Comparison of ENCODE assay signal across 1 cellular context in genomic region chr12:24901975-24902461, GRCh38.
A peak's percentile ranks its signal among the peaks of the same experiment; 100 is the strongest.
TF ChIP-seq lines count a peak whose summit lies in the region.

No MANE protein-coding gene starts in this region.

TF ChIP-seq in GM12878, 131 proteins besides CTCF, POLR2A, EP300 and RAD21:
- TF ChIP-seq HDAC6 (IDR thresholded peaks at IDR 0.05; ENCODE audit: unreplicated experiment) (no peak), IKZF1 (conservative IDR thresholded peaks at IDR 0.05) (no peak), PKNOX1 (IDR thresholded peaks at IDR 0.05) (peak; percentile 46), NR2C2 (IDR thresholded peaks at IDR 0.05; ENCODE audit: borderline replicate concordance, control insufficient read depth, insufficient read length, low read depth) (no peak), SP1 (IDR thresholded peaks at IDR 0.05; ENCODE audit: low read depth, low read length) (no peak), TCF7 (IDR thresholded peaks at IDR 0.05; ENCODE audit: borderline replicate concordance) (no peak), RBBP5 (conservative IDR thresholded peaks at IDR 0.05) (no peak), SUZ12 (IDR thresholded peaks at IDR 0.05; ENCODE audit: unreplicated experiment) (no peak), YBX1 (IDR thresholded peaks at IDR 0.05) (no peak), WRNIP1 (IDR thresholded peaks at IDR 0.05; ENCODE audit: borderline replicate concordance, low read depth, low read length) (no peak), PBX3 (IDR thresholded peaks at IDR 0.05; ENCODE audit: insufficient replicate concordance, low read depth, low read length) (peak; percentile 43)
- TF ChIP-seq, protein P1, sequence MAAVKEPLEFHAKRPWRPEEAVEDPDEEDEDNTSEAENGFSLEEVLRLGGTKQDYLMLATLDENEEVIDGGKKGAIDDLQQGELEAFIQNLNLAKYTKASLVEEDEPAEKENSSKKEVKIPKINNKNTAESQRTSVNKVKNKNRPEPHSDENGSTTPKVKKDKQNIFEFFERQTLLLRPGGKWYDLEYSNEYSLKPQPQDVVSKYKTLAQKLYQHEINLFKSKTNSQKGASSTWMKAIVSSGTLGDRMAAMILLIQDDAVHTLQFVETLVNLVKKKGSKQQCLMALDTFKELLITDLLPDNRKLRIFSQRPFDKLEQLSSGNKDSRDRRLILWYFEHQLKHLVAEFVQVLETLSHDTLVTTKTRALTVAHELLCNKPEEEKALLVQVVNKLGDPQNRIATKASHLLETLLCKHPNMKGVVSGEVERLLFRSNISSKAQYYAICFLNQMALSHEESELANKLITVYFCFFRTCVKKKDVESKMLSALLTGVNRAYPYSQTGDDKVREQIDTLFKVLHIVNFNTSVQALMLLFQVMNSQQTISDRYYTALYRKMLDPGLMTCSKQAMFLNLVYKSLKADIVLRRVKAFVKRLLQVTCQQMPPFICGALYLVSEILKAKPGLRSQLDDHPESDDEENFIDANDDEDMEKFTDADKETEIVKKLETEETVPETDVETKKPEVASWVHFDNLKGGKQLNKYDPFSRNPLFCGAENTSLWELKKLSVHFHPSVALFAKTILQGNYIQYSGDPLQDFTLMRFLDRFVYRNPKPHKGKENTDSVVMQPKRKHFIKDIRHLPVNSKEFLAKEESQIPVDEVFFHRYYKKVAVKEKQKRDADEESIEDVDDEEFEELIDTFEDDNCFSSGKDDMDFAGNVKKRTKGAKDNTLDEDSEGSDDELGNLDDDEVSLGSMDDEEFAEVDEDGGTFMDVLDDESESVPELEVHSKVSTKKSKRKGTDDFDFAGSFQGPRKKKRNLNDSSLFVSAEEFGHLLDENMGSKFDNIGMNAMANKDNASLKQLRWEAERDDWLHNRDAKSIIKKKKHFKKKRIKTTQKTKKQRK (IDR thresholded peaks at IDR 0.05; ENCODE audit: low read depth, low read length): no peak
- TF ChIP-seq, protein P2, sequence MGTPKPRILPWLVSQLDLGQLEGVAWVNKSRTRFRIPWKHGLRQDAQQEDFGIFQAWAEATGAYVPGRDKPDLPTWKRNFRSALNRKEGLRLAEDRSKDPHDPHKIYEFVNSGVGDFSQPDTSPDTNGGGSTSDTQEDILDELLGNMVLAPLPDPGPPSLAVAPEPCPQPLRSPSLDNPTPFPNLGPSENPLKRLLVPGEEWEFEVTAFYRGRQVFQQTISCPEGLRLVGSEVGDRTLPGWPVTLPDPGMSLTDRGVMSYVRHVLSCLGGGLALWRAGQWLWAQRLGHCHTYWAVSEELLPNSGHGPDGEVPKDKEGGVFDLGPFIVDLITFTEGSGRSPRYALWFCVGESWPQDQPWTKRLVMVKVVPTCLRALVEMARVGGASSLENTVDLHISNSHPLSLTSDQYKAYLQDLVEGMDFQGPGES (IDR thresholded peaks at IDR 0.05): no peak
- TF ChIP-seq, protein P3, sequence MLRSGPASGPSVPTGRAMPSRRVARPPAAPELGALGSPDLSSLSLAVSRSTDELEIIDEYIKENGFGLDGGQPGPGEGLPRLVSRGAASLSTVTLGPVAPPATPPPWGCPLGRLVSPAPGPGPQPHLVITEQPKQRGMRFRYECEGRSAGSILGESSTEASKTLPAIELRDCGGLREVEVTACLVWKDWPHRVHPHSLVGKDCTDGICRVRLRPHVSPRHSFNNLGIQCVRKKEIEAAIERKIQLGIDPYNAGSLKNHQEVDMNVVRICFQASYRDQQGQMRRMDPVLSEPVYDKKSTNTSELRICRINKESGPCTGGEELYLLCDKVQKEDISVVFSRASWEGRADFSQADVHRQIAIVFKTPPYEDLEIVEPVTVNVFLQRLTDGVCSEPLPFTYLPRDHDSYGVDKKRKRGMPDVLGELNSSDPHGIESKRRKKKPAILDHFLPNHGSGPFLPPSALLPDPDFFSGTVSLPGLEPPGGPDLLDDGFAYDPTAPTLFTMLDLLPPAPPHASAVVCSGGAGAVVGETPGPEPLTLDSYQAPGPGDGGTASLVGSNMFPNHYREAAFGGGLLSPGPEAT (IDR thresholded peaks at IDR 0.05; ENCODE audit: low read depth): no peak
- TF ChIP-seq, protein P4, sequence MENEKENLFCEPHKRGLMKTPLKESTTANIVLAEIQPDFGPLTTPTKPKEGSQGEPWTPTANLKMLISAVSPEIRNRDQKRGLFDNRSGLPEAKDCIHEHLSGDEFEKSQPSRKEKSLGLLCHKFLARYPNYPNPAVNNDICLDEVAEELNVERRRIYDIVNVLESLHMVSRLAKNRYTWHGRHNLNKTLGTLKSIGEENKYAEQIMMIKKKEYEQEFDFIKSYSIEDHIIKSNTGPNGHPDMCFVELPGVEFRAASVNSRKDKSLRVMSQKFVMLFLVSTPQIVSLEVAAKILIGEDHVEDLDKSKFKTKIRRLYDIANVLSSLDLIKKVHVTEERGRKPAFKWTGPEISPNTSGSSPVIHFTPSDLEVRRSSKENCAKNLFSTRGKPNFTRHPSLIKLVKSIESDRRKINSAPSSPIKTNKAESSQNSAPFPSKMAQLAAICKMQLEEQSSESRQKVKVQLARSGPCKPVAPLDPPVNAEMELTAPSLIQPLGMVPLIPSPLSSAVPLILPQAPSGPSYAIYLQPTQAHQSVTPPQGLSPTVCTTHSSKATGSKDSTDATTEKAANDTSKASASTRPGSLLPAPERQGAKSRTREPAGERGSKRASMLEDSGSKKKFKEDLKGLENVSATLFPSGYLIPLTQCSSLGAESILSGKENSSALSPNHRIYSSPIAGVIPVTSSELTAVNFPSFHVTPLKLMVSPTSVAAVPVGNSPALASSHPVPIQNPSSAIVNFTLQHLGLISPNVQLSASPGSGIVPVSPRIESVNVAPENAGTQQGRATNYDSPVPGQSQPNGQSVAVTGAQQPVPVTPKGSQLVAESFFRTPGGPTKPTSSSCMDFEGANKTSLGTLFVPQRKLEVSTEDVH (IDR thresholded peaks at IDR 0.05; ENCODE audit: low read depth, partially characterized antibody): no peak
